10 cellular contexts compared by ENCODE assay signal in genomic region chr3:105791919-105792786, GRCh38.
DNase-seq lines count a peak whose midpoint lies in the region; ATAC-seq and TF ChIP-seq lines count a peak whose summit lies in the region.
"Had no signal": no experiment of that assay in that cellular context is flagged by ENCODE, and none has a peak within 500 bp of the region (broad histone marks: within the 10 kb centered on the region; RNA-seq: fewer than 3 reads in every experiment).

No MANE protein-coding gene starts in this region.

- intact Hi-C loops in Right ventricle myocardium superior (cut with DNase I): no loop called here

- H3K27me3 Mint-ChIP-seq in T-cell: no peaks in the 10 kb centered on the region
- H3K27me3 Mint-ChIP-seq: IgD-negative memory B cell had no signal

- no peaks in the 10 kb centered on the region for H3K9me3 Mint-ChIP-seq in T-cell
- H3K9me3 Mint-ChIP-seq: IgD-negative memory B cell had no signal

- ATAC-seq in T-cell (replicated peaks in 1 of 4) (no peak), Right ventricle myocardium superior (ENCODE audit: poor library complexity) (peak; percentile 86), HG03135 (IDR thresholded peaks at IDR 0.05; ENCODE audit: unreplicated experiment) (no peak)

- DNase-seq in ELR (ENCODE audit: low read depth) (peak; percentile 97), T-cell (no peak), Right ventricle myocardium superior (peak; percentile 86), skeletal muscle cell (ENCODE audit: low read depth) (peak; percentile 100), GM10266 (ENCODE audit: extremely low spot score) (no peak), Kasumi-1 (lab: John Stamatoyannopoulos, UW) (no peak)
- DNase-seq in central memory CD4-positive, alpha-beta T cell: no peak
- DNase-seq: activated CD4-positive, alpha-beta T cell treated with anti-CD3 and anti-CD28 coated beads, Interleukin-2, amount 50 U/mL, for 48 hours had no signal

- no peak overlapping the region for H3K4me3 Mint-ChIP-seq in T-cell
- H3K4me3 Mint-ChIP-seq: IgD-negative memory B cell had no signal

- CTCF ChIA-PET in T-cell (lab: Charles Lee): no interaction called here

- peak overlapping the region; percentile 4 to 82 for H3K27ac Mint-ChIP-seq in T-cell

- H3K4me1 Mint-ChIP-seq in T-cell: peaks cover 57 to 78% (median 76%) of the 10 kb centered on the region in 3 donors

- peaks cover 42% of the 10 kb centered on the region for H3K36me3 Mint-ChIP-seq in T-cell

- no peak for TF ChIP-seq CTCF in GM10266 (IDR thresholded peaks at IDR 0.05; ENCODE audit: control insufficient read depth, insufficient read depth, low read depth, missing control alignments)

- H3K4me3 ChIP-seq in skeletal muscle cell (ENCODE audit: low read depth, low read length): no peak overlapping the region

- POLR2A ChIA-PET in T-cell (lab: Charles Lee): no interaction called here

Comparison
In these comparisons a context has a peak if more than half of its experiments do, and no peak if none do; other contexts are left out.
1. DNase-seq: peak in ELR (single experiment), Right ventricle myocardium superior (single experiment) and skeletal muscle cell (single experiment); none in T-cell (0 of 34), central memory CD4-positive, alpha-beta T cell (single experiment), GM10266 (single experiment) and Kasumi-1 (0 of 2).